ENCODE assay signal across 19 cellular contexts in genomic region chr3:176581589-176581988, GRCh38.
DNase-seq lines count a peak whose midpoint lies in the region; ATAC-seq lines count a peak whose summit lies in the region.
"Had no signal": no experiment of that assay in that cellular context is flagged by ENCODE, and none has a peak within 500 bp of the region (broad histone marks: within the 10 kb centered on the region; RNA-seq: fewer than 3 reads in every experiment).

No MANE protein-coding gene starts in this region.

- CTCF ChIA-PET in activated naive CD4-positive, alpha-beta T cell treated with anti-CD3 and anti-CD28 coated beads for 36 hours (lab: Charles Lee), result no interaction called here

- peaks cover 8% of the 10 kb centered on the region for H3K9me3 Mint-ChIP-seq in activated naive CD4-positive, alpha-beta T cell treated with anti-CD3 and anti-CD28 coated beads for 36 hours

- no peak overlapping the region for H3K4me3 Mint-ChIP-seq in activated naive CD4-positive, alpha-beta T cell treated with anti-CD3 and anti-CD28 coated beads for 36 hours
- H3K4me3 Mint-ChIP-seq: CD4-positive, alpha-beta T cell; H9 had no signal

- no peaks in the 10 kb centered on the region for H3K36me3 ChIP-seq in effector memory CD4-positive, alpha-beta T cell (ENCODE audit: control insufficient read depth, insufficient read depth, low read length)

- H3K27ac ChIP-seq in effector memory CD4-positive, alpha-beta T cell (ENCODE audit: insufficient read depth, low read length, poor library complexity, severe bottlenecking), result no peak overlapping the region
- H3K27ac ChIP-seq: 22Rv1, A549, C4-2B, HL-60, KMS-11 had no signal

- H3K4me1 Mint-ChIP-seq in activated naive CD4-positive, alpha-beta T cell treated with anti-CD3 and anti-CD28 coated beads for 36 hours (ENCODE audit: low read depth), result no peaks in the 10 kb centered on the region

- no peaks in the 10 kb centered on the region for H3K9me3 ChIP-seq in effector memory CD4-positive, alpha-beta T cell (ENCODE audit: control insufficient read depth, low read length)
- H3K9me3 ChIP-seq: A549 had no signal

- no peaks in the 10 kb centered on the region for H3K27me3 Mint-ChIP-seq in activated naive CD4-positive, alpha-beta T cell treated with anti-CD3 and anti-CD28 coated beads for 36 hours (ENCODE audit: low read depth)
- H3K27me3 Mint-ChIP-seq: CD4-positive, alpha-beta T cell had no signal

- H3K27me3 ChIP-seq in effector memory CD4-positive, alpha-beta T cell (replicated peaks; ENCODE audit: control insufficient read depth, insufficient read depth, low read length, poor library complexity, severe bottlenecking), result no peaks in the 10 kb centered on the region

- intact Hi-C loops in activated naive CD4-positive, alpha-beta T cell treated with anti-CD3 and anti-CD28 coated beads for 36 hours (cut with micrococcal nuclease), result no loop called here

- ATAC-seq in GM18502 (IDR thresholded peaks at IDR 0.05; ENCODE audit: poor library complexity, unreplicated experiment) (peak; percentile 47), GM18870 (IDR thresholded peaks at IDR 0.05; ENCODE audit: unreplicated experiment) (peak; percentile 49), GM19463 (IDR thresholded peaks at IDR 0.05; ENCODE audit: unreplicated experiment) (peak; percentile 32), GM18873 (IDR thresholded peaks at IDR 0.05; ENCODE audit: low FRiP score, unreplicated experiment) (no peak)
- ATAC-seq: A549 had no signal

- H3K27ac Mint-ChIP-seq in activated naive CD4-positive, alpha-beta T cell treated with anti-CD3 and anti-CD28 coated beads for 36 hours, result no peak overlapping the region
- H3K27ac Mint-ChIP-seq: CD4-positive, alpha-beta T cell; H9 had no signal

- no peak overlapping the region for H3K4me3 ChIP-seq in effector memory CD4-positive, alpha-beta T cell (ENCODE audit: insufficient read depth, low read depth, low read length, poor library complexity, severe bottlenecking)
- H3K4me3 ChIP-seq: A549 had no signal

- H3K4me1 ChIP-seq in effector memory CD4-positive, alpha-beta T cell (ENCODE audit: control insufficient read depth, insufficient read depth, low read length, poor library complexity, severe bottlenecking), result no peaks in the 10 kb centered on the region
- H3K4me1 ChIP-seq: A549 had no signal

- no peaks in the 10 kb centered on the region for H3K36me3 Mint-ChIP-seq in activated naive CD4-positive, alpha-beta T cell treated with anti-CD3 and anti-CD28 coated beads for 36 hours (ENCODE audit: low read depth)

- peak; percentile 22 for DNase-seq in MV-4-11 (lab: John Stamatoyannopoulos, UW)
- no peak for DNase-seq in activated naive CD4-positive, alpha-beta T cell treated with anti-CD3 and anti-CD28 coated beads for 36 hours
- no peak for DNase-seq in NCI-H446 treated with DMSO at 0.1 percent for 48 hours (lab: John Stamatoyannopoulos, UW)
- DNase-seq in effector memory CD4-positive, alpha-beta T cell, result no peak
- DNase-seq: AML-193; CD4-positive, alpha-beta T cell; DMS153; DMS79; GF-D8; H9 had no signal
